In the genomic region with DNA sequence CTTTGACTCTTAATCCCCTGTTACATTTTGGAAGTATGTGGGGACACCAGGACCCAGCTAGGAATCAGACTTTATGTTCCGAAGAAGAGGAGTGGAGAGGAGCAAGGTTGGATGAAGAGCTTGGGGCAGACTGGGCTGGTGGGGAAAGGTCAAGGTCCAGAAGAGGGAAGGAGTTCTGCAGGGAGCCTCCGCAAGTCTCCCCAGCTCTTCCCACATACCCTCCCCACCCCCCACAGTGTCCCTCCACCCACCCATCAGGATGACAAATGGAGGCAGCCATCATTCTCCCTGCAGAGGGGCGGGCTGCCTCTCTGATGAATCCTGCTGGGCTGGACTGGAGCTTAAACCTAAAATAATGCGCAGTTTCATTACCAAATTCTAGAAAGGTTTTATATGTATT, we compare ENCODE assay signal across 20 cellular contexts.
DNase-seq lines count a peak whose midpoint lies in the region; ATAC-seq and TF ChIP-seq lines count a peak whose summit lies in the region.
"Had no signal": no experiment of that assay in that cellular context is flagged by ENCODE, and none has a peak within 500 bp of the region (broad histone marks: within the 10 kb centered on the region; RNA-seq: fewer than 3 reads in every experiment).

No MANE protein-coding gene starts in this region.

- no peaks in the 10 kb centered on the region for H3K36me3 ChIP-seq in left ventricle myocardium inferior
- no peaks in the 10 kb centered on the region for H3K36me3 ChIP-seq in sigmoid colon
- H3K36me3 ChIP-seq in aorta (ENCODE audit: control insufficient read depth in 1 of 2, insufficient read depth in 2 of 2, low read length in 1 of 2), result no peaks in the 10 kb centered on the region
- H3K36me3 ChIP-seq: BLaER1 treated with 17β-estradiol and CSF1 and Interleukin-3, amounts not matched to agents 10 nM and 100 nM had no signal

- 92% methylated on average over 4 of the region's 4 CpGs for WGBS in right cardiac atrium
- 74 to 90% methylated on average over 4 of the region's 4 CpGs for WGBS in sigmoid colon, 2 donors
- 74 to 83% methylated on average over 4 of the region's 4 CpGs for WGBS in aorta, 2 donors

- ATAC-seq in right cardiac atrium, result no peak
- no peak for ATAC-seq in left lobe of liver
- ATAC-seq in aorta (ENCODE audit: low FRiP score), result no peak
- ATAC-seq: HepG2, K562 had no signal

- no peak for TF ChIP-seq EP300 in sigmoid colon (IDR thresholded peaks at IDR 0.05)

- H3K27ac ChIP-seq in right cardiac atrium (ENCODE audit: low read length) (no peak overlapping the region), left ventricle myocardium inferior (replicated peaks) (no peak overlapping the region), sigmoid colon (no peak overlapping the region), aorta (ENCODE audit: low read depth in 1 of 2, low read length in 2 of 2) (peak overlapping the region; percentile 9 to 49)
- H3K27ac ChIP-seq: BLaER1 treated with 17β-estradiol and CSF1 and Interleukin-3, amounts not matched to agents 10 nM and 100 nM had no signal

- H3K4me3 ChIP-seq in right cardiac atrium (ENCODE audit: low read length) (no peak overlapping the region), left ventricle myocardium inferior (no peak overlapping the region), sigmoid colon (no peak overlapping the region), aorta (ENCODE audit: low read length in 2 of 2) (no peak overlapping the region)
- H3K4me3 ChIP-seq: BLaER1 treated with 17β-estradiol and CSF1 and Interleukin-3, amounts not matched to agents 10 nM and 100 nM; K562 had no signal

- H3K4me1 ChIP-seq in right cardiac atrium (ENCODE audit: control insufficient read depth, insufficient read depth, low read length), result no peaks in the 10 kb centered on the region
- peaks cover 16% of the 10 kb centered on the region for H3K4me1 ChIP-seq in left ventricle myocardium inferior
- peaks cover 0 to 17% (median 13%) of the 10 kb centered on the region in 4 donors for H3K4me1 ChIP-seq in sigmoid colon
- no peaks in the 10 kb centered on the region for H3K4me1 ChIP-seq in aorta (ENCODE audit: control insufficient read depth in 1 of 2, insufficient read depth in 2 of 2, low read length in 2 of 2)
- H3K4me1 ChIP-seq: BLaER1 treated with 17β-estradiol and CSF1 and Interleukin-3, amounts not matched to agents 10 nM and 100 nM had no signal

- intact Hi-C loops in right cardiac atrium (cut with DNase I), result no loop called here
- intact Hi-C loops in left ventricle myocardium inferior (cut with micrococcal nuclease), result no loop called here
- intact Hi-C loops in sigmoid colon (cut with DNase I), result no loop called here
- intact Hi-C loops in aorta (cut with DNase I), result loop anchor here (10.0 kb wide), 2 partner anchors 238 to 378 kb away; no protein-coding TSS in a partner anchor

- H3K9me3 ChIP-seq in right cardiac atrium (ENCODE audit: control insufficient read depth, low read length) (peaks cover 2% of the 10 kb centered on the region), left ventricle myocardium inferior (replicated peaks) (peaks cover 29% of the 10 kb centered on the region), sigmoid colon (no peaks in the 10 kb centered on the region), aorta (ENCODE audit: control insufficient read depth, low read length) (no peaks in the 10 kb centered on the region)

- TF ChIP-seq CTCF in left ventricle myocardium inferior (IDR thresholded peaks at IDR 0.05; ENCODE audit: borderline replicate concordance) (no peak), sigmoid colon (IDR thresholded peaks at IDR 0.05) (no peak)

- no peak for TF ChIP-seq POLR2A in sigmoid colon (IDR thresholded peaks at IDR 0.05)

- peak in 2 of 3 donors; percentile 5 to 18 for DNase-seq in right cardiac atrium
- no peak for DNase-seq in left ventricle myocardium inferior
- DNase-seq in left lobe of liver (ENCODE audit: low spot score), result peak; percentile 4
- DNase-seq in sigmoid colon, result peak; percentile 19
- peak in 1 of 2 donors; percentile 14 for DNase-seq in aorta
- no peak for DNase-seq in NCI-H2029 (lab: John Stamatoyannopoulos, UW)
- DNase-seq in HuH-7 (ENCODE audit: low spot score), result no peak
- no peak for DNase-seq in RPMI8226
- DNase-seq: AML-193; CD4-positive, alpha-beta T cell; Kasumi-1; MV-4-11; NCI-H1105; NCI-H1436 treated with DMSO at 0.1 percent for 48 hours; NCI-H187 treated with DMSO at 0.1 percent for 48 hours; NCI-H526 treated with DMSO at 0.1 percent for 48 hours; SHP77 treated with DMSO at 0.1 percent for 48 hours had no signal

- H3K27me3 ChIP-seq in right cardiac atrium (ENCODE audit: control insufficient read depth, insufficient read depth), result no peaks in the 10 kb centered on the region
- H3K27me3 ChIP-seq in left ventricle myocardium inferior (ENCODE audit: low read depth), result no peaks in the 10 kb centered on the region
- no peaks in the 10 kb centered on the region for H3K27me3 ChIP-seq in sigmoid colon
- no peaks in the 10 kb centered on the region for H3K27me3 ChIP-seq in aorta (ENCODE audit: control insufficient read depth in 1 of 2, insufficient read depth in 2 of 2, low read length in 1 of 2)
- H3K27me3 ChIP-seq: BLaER1 treated with 17β-estradiol and CSF1 and Interleukin-3, amounts not matched to agents 10 nM and 100 nM had no signal

Comparison
In these comparisons a context has a peak if more than half of its experiments do, and no peak if none do; other contexts are left out.
1. DNase-seq: peak in right cardiac atrium (2 of 3), left lobe of liver (single experiment) and sigmoid colon (single experiment); none in left ventricle myocardium inferior (single experiment), NCI-H2029 (single experiment), HuH-7 (single experiment) and RPMI8226 (single experiment).
2. H3K27ac ChIP-seq: peak in aorta (2 of 2); none in right cardiac atrium (single experiment), left ventricle myocardium inferior (single experiment) and sigmoid colon (0 of 4).
3. intact Hi-C loops: an anchor here in aorta (10.0 kb wide); none called in right cardiac atrium, left ventricle myocardium inferior and sigmoid colon.